Comparison of ENCODE assay signal across 24 cellular contexts in the genomic region with DNA sequence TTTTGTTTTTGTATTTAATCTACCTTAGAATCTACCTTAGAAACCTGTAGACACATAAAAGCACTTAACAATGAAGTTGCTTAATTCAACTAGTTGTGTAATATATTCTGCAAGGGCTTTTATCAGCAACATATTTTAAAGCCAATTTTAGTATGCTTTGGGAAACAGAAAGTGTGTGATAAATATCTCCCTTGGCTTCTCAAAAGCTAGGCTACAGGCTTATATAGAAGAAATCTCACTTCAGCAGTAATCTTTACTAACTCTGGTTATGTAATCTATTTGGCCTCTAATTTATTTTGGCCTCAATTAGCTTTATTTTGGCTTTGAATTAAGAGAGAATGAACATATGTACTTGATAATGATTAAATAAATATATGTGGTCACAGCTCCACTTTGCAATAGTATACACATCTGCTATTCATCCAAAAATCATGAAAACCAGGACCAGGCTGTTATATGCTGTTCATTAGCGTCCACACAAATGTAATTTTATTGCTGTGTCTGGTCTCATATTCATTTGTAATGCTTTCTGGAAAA. TPM values are rescaled to one million over a fixed set of nuclear protein-coding genes. Genes with fewer than 3 reads are reported as not detected.
DNase-seq lines count a peak whose midpoint lies in the region; ATAC-seq and TF ChIP-seq lines count a peak whose summit lies in the region.
"Had no signal": no experiment of that assay in that cellular context is flagged by ENCODE, and none has a peak within 500 bp of the region (broad histone marks: within the 10 kb centered on the region; RNA-seq: fewer than 3 reads in every experiment).

No MANE protein-coding gene starts in this region.

- H3K4me3 ChIP-seq in LNCaP clone FGC (ENCODE audit: low read depth, low read length), result no peak overlapping the region
- H3K4me3 ChIP-seq in fibroblast of the aortic adventitia (ENCODE audit: low read depth, low read length), result no peak overlapping the region
- H3K4me3 ChIP-seq in osteoblast (ENCODE audit: insufficient read depth, low read length), result no peak overlapping the region
- H3K4me3 ChIP-seq: GM23248, sigmoid colon, stomach, tibial artery had no signal

- H3K36me3 ChIP-seq in osteoblast (ENCODE audit: insufficient read depth, low read length), result no peaks in the 10 kb centered on the region
- H3K36me3 ChIP-seq: sigmoid colon, stomach, tibial artery had no signal

- peaks cover 88% of the 10 kb centered on the region for H3K79me2 ChIP-seq in osteoblast (ENCODE audit: insufficient read depth, low read length)

- DNase-seq in LNCaP clone FGC (ENCODE audit: low read depth), result peak; percentile 70
- peak; percentile 82 for DNase-seq in fibroblast of the aortic adventitia (ENCODE audit: low read depth)
- peak; percentile 32 for DNase-seq in osteoblast (ENCODE audit: insufficient read length, low spot score, missing footprints)
- no peak for DNase-seq in stimulated activated naive CD8-positive, alpha-beta T cell treated with anti-CD3 and anti-CD28 coated beads, Interleukin-15, Interleukin-2, amounts not matched to agents 100 U/mL and 50 U/mL, for 24 hours
- DNase-seq: activated CD4-positive, alpha-beta memory T cell treated with anti-CD3 and anti-CD28 coated beads, Interleukin-2, amount 10 ng/mL, durations not matched to agents 7 days and 5 days; activated CD4-positive, CD25-positive, alpha-beta regulatory T cell; activated effector memory CD4-positive, alpha-beta T cell treated with Interleukin-2 at 50 U/mL for 16 hours; AML-193; CD8-positive, alpha-beta T cell; DMS153; effector CD4-positive, alpha-beta T cell; erythroblast; GM23248; HFFc6; KBM-7; mammary epithelial cell; NCI-H1436 treated with DMSO at 0.1 percent for 48 hours; Right ventricle myocardium superior; sigmoid colon; stomach; tibial artery had no signal

- peaks cover 41% of the 10 kb centered on the region for H4K20me1 ChIP-seq in osteoblast (ENCODE audit: insufficient read depth, low read length)

- ATAC-seq in SK-N-SH treated with all-trans-retinoic acid at 6 μM for 48 hours (peak; percentile 58; the same call in 1 of the 3 replicates), GM18520 (IDR thresholded peaks at IDR 0.05; ENCODE audit: unreplicated experiment) (no peak), GM21576 (IDR thresholded peaks at IDR 0.05; ENCODE audit: unreplicated experiment) (no peak)
- no peak for ATAC-seq in stimulated activated naive CD8-positive, alpha-beta T cell treated with anti-CD3 and anti-CD28 coated beads, Interleukin-15, Interleukin-2, amounts not matched to agents 100 U/mL and 50 U/mL, for 24 hours
- ATAC-seq: CD8-positive, alpha-beta T cell had no signal

- peaks cover 2% of the 10 kb centered on the region for H3K4me1 ChIP-seq in osteoblast (ENCODE audit: insufficient read depth, low read length)

- no peak overlapping the region for H2AFZ ChIP-seq in osteoblast (ENCODE audit: low read length)
- H2AFZ ChIP-seq: GM23248 had no signal

- H3K27me3 ChIP-seq in osteoblast (ENCODE audit: insufficient read depth, low read length), result no peaks in the 10 kb centered on the region
- H3K27me3 ChIP-seq: sigmoid colon, stomach, tibial artery had no signal

- H3K27ac ChIP-seq in osteoblast (ENCODE audit: low read depth, low read length), result no peak overlapping the region
- H3K27ac ChIP-seq: GM23248, sigmoid colon, stomach, tibial artery had no signal

- TF ChIP-seq CTCF in LNCaP clone FGC (IDR thresholded peaks at IDR 0.05; ENCODE audit: control insufficient read depth, extremely low read depth, insufficient read depth) (no peak), fibroblast of the aortic adventitia (IDR thresholded peaks at IDR 0.05; ENCODE audit: insufficient read depth, low read length) (no peak), osteoblast (IDR thresholded peaks at IDR 0.05; ENCODE audit: extremely low read depth, low read depth, low read length) (no peak)

- H3K4me2 ChIP-seq in osteoblast (ENCODE audit: insufficient read depth, low read length), result no peak overlapping the region

- no peaks in the 10 kb centered on the region for H3K9me3 ChIP-seq in osteoblast (ENCODE audit: low read depth, low read length)

TF ChIP-seq in SK-N-SH treated with all-trans-retinoic acid at 6 μM for 48 hours, 23 proteins besides CTCF, POLR2A, EP300 and RAD21:
- TF ChIP-seq, protein P1, sequence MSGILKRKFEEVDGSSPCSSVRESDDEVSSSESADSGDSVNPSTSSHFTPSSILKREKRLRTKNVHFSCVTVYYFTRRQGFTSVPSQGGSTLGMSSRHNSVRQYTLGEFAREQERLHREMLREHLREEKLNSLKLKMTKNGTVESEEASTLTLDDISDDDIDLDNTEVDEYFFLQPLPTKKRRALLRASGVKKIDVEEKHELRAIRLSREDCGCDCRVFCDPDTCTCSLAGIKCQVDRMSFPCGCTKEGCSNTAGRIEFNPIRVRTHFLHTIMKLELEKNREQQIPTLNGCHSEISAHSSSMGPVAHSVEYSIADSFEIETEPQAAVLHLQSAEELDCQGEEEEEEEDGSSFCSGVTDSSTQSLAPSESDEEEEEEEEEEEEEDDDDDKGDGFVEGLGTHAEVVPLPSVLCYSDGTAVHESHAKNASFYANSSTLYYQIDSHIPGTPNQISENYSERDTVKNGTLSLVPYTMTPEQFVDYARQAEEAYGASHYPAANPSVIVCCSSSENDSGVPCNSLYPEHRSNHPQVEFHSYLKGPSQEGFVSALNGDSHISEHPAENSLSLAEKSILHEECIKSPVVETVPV (CRISPR knock-in tag; IDR thresholded peaks at IDR 0.05), result 0 out of 2 replicates have a peak, but pooled peaks have one; percentile 57
- TF ChIP-seq ZNF70 (CRISPR knock-in tag; IDR thresholded peaks at IDR 0.05), result 0 out of 2 replicates have a peak, but pooled peaks have one; percentile 31
- TF ChIP-seq ZNF8 (CRISPR knock-in tag; IDR thresholded peaks at IDR 0.05), result 0 out of 2 replicates have a peak, but pooled peaks have one; percentile 6
- no peak for TF ChIP-seq PPARA (CRISPR knock-in tag; IDR thresholded peaks at IDR 0.05; ENCODE audit: borderline replicate concordance)
- TF ChIP-seq, protein P2, sequence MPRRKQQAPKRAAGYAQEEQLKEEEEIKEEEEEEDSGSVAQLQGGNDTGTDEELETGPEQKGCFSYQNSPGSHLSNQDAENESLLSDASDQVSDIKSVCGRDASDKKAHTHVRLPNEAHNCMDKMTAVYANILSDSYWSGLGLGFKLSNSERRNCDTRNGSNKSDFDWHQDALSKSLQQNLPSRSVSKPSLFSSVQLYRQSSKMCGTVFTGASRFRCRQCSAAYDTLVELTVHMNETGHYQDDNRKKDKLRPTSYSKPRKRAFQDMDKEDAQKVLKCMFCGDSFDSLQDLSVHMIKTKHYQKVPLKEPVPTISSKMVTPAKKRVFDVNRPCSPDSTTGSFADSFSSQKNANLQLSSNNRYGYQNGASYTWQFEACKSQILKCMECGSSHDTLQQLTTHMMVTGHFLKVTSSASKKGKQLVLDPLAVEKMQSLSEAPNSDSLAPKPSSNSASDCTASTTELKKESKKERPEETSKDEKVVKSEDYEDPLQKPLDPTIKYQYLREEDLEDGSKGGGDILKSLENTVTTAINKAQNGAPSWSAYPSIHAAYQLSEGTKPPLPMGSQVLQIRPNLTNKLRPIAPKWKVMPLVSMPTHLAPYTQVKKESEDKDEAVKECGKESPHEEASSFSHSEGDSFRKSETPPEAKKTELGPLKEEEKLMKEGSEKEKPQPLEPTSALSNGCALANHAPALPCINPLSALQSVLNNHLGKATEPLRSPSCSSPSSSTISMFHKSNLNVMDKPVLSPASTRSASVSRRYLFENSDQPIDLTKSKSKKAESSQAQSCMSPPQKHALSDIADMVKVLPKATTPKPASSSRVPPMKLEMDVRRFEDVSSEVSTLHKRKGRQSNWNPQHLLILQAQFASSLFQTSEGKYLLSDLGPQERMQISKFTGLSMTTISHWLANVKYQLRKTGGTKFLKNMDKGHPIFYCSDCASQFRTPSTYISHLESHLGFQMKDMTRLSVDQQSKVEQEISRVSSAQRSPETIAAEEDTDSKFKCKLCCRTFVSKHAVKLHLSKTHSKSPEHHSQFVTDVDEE (CRISPR knock-in tag; IDR thresholded peaks at IDR 0.05), result peak; percentile 90
- peak; percentile 99 for TF ChIP-seq TCF4 (CRISPR knock-in tag; IDR thresholded peaks at IDR 0.05; ENCODE audit: borderline replicate concordance)
- TF ChIP-seq, protein P3, sequence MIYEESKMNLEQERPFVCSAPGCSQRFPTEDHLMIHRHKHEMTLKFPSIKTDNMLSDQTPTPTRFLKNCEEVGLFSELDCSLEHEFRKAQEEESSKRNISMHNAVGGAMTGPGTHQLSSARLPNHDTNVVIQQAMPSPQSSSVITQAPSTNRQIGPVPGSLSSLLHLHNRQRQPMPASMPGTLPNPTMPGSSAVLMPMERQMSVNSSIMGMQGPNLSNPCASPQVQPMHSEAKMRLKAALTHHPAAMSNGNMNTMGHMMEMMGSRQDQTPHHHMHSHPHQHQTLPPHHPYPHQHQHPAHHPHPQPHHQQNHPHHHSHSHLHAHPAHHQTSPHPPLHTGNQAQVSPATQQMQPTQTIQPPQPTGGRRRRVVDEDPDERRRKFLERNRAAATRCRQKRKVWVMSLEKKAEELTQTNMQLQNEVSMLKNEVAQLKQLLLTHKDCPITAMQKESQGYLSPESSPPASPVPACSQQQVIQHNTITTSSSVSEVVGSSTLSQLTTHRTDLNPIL (CRISPR knock-in tag; IDR thresholded peaks at IDR 0.05; ENCODE audit: low read depth), result no peak; the same call in 1 of the 2 replicates

RNA-seq across cellular contexts. Expression of a gene that starts 37.2 kb away (rescaled TPM):
- 44.2 and 116 TPM in 2 replicates for total RNA-seq in fibroblast of the aortic adventitia (ENCODE audit: low replicate concordance)
- 42.7 and 46.7 TPM in 2 replicates for total RNA-seq in osteoblast
